Comparison of ENCODE assay signal across 11 cellular contexts in genomic region chr2:85002534-85002933, GRCh38.
"Had no signal": no experiment of that assay in that cellular context is flagged by ENCODE, and none has a peak within 500 bp of the region (broad histone marks: within the 10 kb centered on the region; RNA-seq: fewer than 3 reads in every experiment).

No MANE protein-coding gene starts in this region.

- H3K27ac ChIP-seq: gastrocnemius medialis, heart right ventricle, parathyroid adenoma, SK-N-MC had no signal

- H3K4me3 Mint-ChIP-seq: activated naive CD8-positive, alpha-beta T cell treated with anti-CD3 and anti-CD28 coated beads, Interleukin-2, amount 10 ng/mL, durations not matched to agents 7 days and 5 days had no signal

- ATAC-seq: gastrocnemius medialis, left colon had no signal

- H2AFZ ChIP-seq: parathyroid adenoma had no signal

- H3K27me3 Mint-ChIP-seq: activated naive CD8-positive, alpha-beta T cell treated with anti-CD3 and anti-CD28 coated beads, Interleukin-2, amount 10 ng/mL, durations not matched to agents 7 days and 5 days had no signal

- H3K9me3 ChIP-seq: gastrocnemius medialis, heart right ventricle had no signal

- H3K9me3 Mint-ChIP-seq: activated naive CD8-positive, alpha-beta T cell treated with anti-CD3 and anti-CD28 coated beads, Interleukin-2, amount 10 ng/mL, durations not matched to agents 7 days and 5 days had no signal

- DNase-seq: activated CD4-positive, alpha-beta T cell treated with anti-CD3 and anti-CD28 coated beads, Interleukin-2, amount 50 U/mL, for 48 hours; activated naive CD8-positive, alpha-beta T cell treated with anti-CD3 and anti-CD28 coated beads, Interleukin-2, amount 10 ng/mL, durations not matched to agents 7 days and 5 days; aorta; gastrocnemius medialis; heart right ventricle; left colon; stimulated activated CD4-positive, alpha-beta T cell treated with anti-CD3 and anti-CD28 coated beads, Interleukin-12 subunit alpha, Interleukin-12 subunit beta, amount 100 ng/mL, for 4 hours; stimulated activated CD4-positive, alpha-beta T cell treated with anti-CD3 and anti-CD28 coated beads, Interleukin-2, amount 100 ng/mL, for 24 hours; T-helper 9 cell had no signal

- H3K27ac Mint-ChIP-seq: activated naive CD8-positive, alpha-beta T cell treated with anti-CD3 and anti-CD28 coated beads, Interleukin-2, amount 10 ng/mL, durations not matched to agents 7 days and 5 days had no signal

- H3K4me1 ChIP-seq: parathyroid adenoma had no signal

- H3K9ac ChIP-seq: parathyroid adenoma had no signal

- H3K27me3 ChIP-seq: gastrocnemius medialis, heart right ventricle had no signal

- H3K4me3 ChIP-seq: gastrocnemius medialis, heart right ventricle, SK-N-MC had no signal
